In genomic region chr15:71572452-71573053, GRCh38 we compare ENCODE assay signal across 11 cellular contexts.
DNase-seq lines count a peak whose midpoint lies in the region; ATAC-seq and TF ChIP-seq lines count a peak whose summit lies in the region.
"Had no signal": no experiment of that assay in that cellular context is flagged by ENCODE, and none has a peak within 500 bp of the region (broad histone marks: within the 10 kb centered on the region; RNA-seq: fewer than 3 reads in every experiment).

No MANE protein-coding gene starts in this region.

- 50% methylated on average over 3 of the region's 5 CpGs for whole genome bisulfite sequencing in SK-N-SH (ENCODE audit: low lambda C conversion rate)

- POLR2A ChIA-PET in HCT116 (lab: Charles Lee) (no interaction called here), SK-N-SH (lab: Yijun Ruan, JAX) (no interaction called here)

- no peaks in the 10 kb centered on the region for H3K9me3 ChIP-seq in HCT116 (ENCODE audit: control insufficient read depth in 1 of 2, insufficient read depth in 1 of 2, low read depth in 1 of 2, low read length in 2 of 2)
- H3K9me3 ChIP-seq in SK-N-SH = no peaks in the 10 kb centered on the region
- H3K9me3 ChIP-seq in fibroblast of lung (ENCODE audit: control insufficient read depth, insufficient read depth, low read depth, low read length) = no peaks in the 10 kb centered on the region
- H3K9me3 ChIP-seq: thyroid gland had no signal

- peak overlapping the region; percentile 38 for H3K27ac Mint-ChIP-seq in nephron progenitor cell

- RAD21 ChIA-PET in HCT116 (lab: Charles Lee; ENCODE audit: low non-redundant PET in 1 of 2, low total read pairs in 2 of 2, uncharacterized antibody in 2 of 2, unreplicated experiment in 2 of 2) = no interaction called here

- ATAC-seq in HCT116 (peak; percentile 92), GM18867 (IDR thresholded peaks at IDR 0.05; ENCODE audit: unreplicated experiment) (no peak), GM21447 (IDR thresholded peaks at IDR 0.05; ENCODE audit: unreplicated experiment) (no peak)

- H3K9me3 Mint-ChIP-seq in nephron progenitor cell = peaks cover 4% of the 10 kb centered on the region

- H3K27me3 Mint-ChIP-seq in nephron progenitor cell (ENCODE audit: low read depth, poor library complexity) = peaks cover 3% of the 10 kb centered on the region

- H3K27me3 ChIP-seq in HCT116 (ENCODE audit: insufficient read depth, low read length) (no peaks in the 10 kb centered on the region), SK-N-SH (ENCODE audit: insufficient read depth) (no peaks in the 10 kb centered on the region), fibroblast of lung (ENCODE audit: control insufficient read depth, insufficient read depth, low read length) (no peaks in the 10 kb centered on the region)
- H3K27me3 ChIP-seq: thyroid gland had no signal

- H3K27ac ChIP-seq in HCT116 (ENCODE audit: low read depth, low read length) (peak overlapping the region; percentile 2; the same call in 1 of the 2 replicates), SK-N-SH (ENCODE audit: low read depth in 2 of 2, low read length in 1 of 2) (no peak overlapping the region), fibroblast of lung (ENCODE audit: insufficient read depth, low read length) (no peak overlapping the region)
- H3K27ac ChIP-seq: thyroid gland had no signal

- H3K4me2 ChIP-seq in HCT116 (ENCODE audit: low read length) = peak overlapping the region; percentile 31
- H3K4me2 ChIP-seq in SK-N-SH = no peak overlapping the region
- H3K4me2 ChIP-seq in fibroblast of lung (ENCODE audit: extremely low read depth, insufficient read depth, low read length) = no peak overlapping the region

- TF ChIP-seq POLR2A in HCT116 (IDR thresholded peaks at IDR 0.05; ENCODE audit: borderline replicate concordance, extremely low read depth, insufficient read depth, insufficient read length) = no peak

- no peak overlapping the region for H3K4me3 Mint-ChIP-seq in nephron progenitor cell

- peaks cover 32% of the 10 kb centered on the region for H3K4me1 Mint-ChIP-seq in nephron progenitor cell

- peaks cover 6% of the 10 kb centered on the region for H3F3A ChIP-seq in SK-N-SH (replicated peaks; ENCODE audit: insufficient read depth)

- DNase-seq in HCT116 (ENCODE audit: low read depth, low spot score) (peak; percentile 23), SK-N-SH (no peak), fibroblast of lung (ENCODE audit: low read depth in 2 of 2) (peak; percentile 23 to 35), nephron progenitor cell (no peak), KBM-7 (no peak), COLO668 (lab: John Stamatoyannopoulos, UW; ENCODE audit: unreplicated experiment) (no peak)
- DNase-seq: activated T-cell treated with anti-CD3 and anti-CD28 coated beads, Interleukin-2, amount 50 U/mL, for 1 hour; NCI-H1092 treated with DMSO at 0.1 percent for 48 hours; thyroid gland had no signal

- peak in 2 of 3 experiments; percentile 34 to 53; a peak in 4 of 6 replicates for TF ChIP-seq CTCF in HCT116 (IDR thresholded peaks at IDR 0.05 in 2 of 3, conservative IDR thresholded peaks at IDR 0.05 in 1 of 3; ENCODE audit: borderline replicate concordance in 1 of 3, insufficient read depth in 1 of 3, low read depth in 2 of 3, low read length in 2 of 3)
- TF ChIP-seq CTCF in SK-N-SH (IDR thresholded peaks at IDR 0.05) = peak; percentile 17; the same call in 1 of the 2 replicates
- TF ChIP-seq CTCF in fibroblast of lung (conservative IDR thresholded peaks at IDR 0.05 in 1 of 2, IDR thresholded peaks at IDR 0.05 in 1 of 2; ENCODE audit: low read depth in 1 of 2, low read length in 2 of 2) = peak in 1 of 2 donors; percentile 28
- no peak for TF ChIP-seq CTCF in nephron progenitor cell (IDR thresholded peaks at IDR 0.05)

- in situ Hi-C loops in KBM-7 (cut with MboI; ENCODE audit: low pct_unique_long_range_greater_than_20kb, low sequenced_read_pairs) = no loop called here

- H3K36me3 Mint-ChIP-seq in nephron progenitor cell (ENCODE audit: low read depth) = peaks cover 7% of the 10 kb centered on the region

- no peak overlapping the region for H3K9ac ChIP-seq in HCT116 (ENCODE audit: low read length)
- no peak overlapping the region for H3K9ac ChIP-seq in SK-N-SH
- no peak overlapping the region for H3K9ac ChIP-seq in fibroblast of lung (ENCODE audit: insufficient read depth, low read length)

- H3K9me2 ChIP-seq in HCT116 (ENCODE audit: insufficient read depth) = no peaks in the 10 kb centered on the region
- no peaks in the 10 kb centered on the region for H3K9me2 ChIP-seq in SK-N-SH

- CTCF ChIA-PET in HCT116 (lab: Charles Lee) (interaction anchor here (0.9 to 1.2 kb wide), 3 partner anchors 11 to 186 kb away, joined by 3 to 4 read pairs (median 3); no protein-coding TSS in a partner anchor), SK-N-SH (lab: Yijun Ruan, JAX) (interaction anchor here (0.9 to 6.4 kb wide), 9 partner anchors 8 to 211 kb away, joined by 3 to 58 read pairs (median 4); no protein-coding TSS in a partner anchor)

- no peak overlapping the region for H3K4me3 ChIP-seq in HCT116 (replicated peaks in 1 of 2; ENCODE audit: low read depth in 1 of 2, low read length in 2 of 2)
- H3K4me3 ChIP-seq in SK-N-SH (ENCODE audit: low read depth in 2 of 2, low read length in 1 of 2) = no peak overlapping the region
- no peak overlapping the region for H3K4me3 ChIP-seq in fibroblast of lung (replicated peaks in 1 of 4; ENCODE audit: control extremely low read depth in 1 of 4, insufficient read depth in 1 of 4, low read depth in 3 of 4, low read length in 4 of 4)
- H3K4me3 ChIP-seq: thyroid gland had no signal

- no peaks in the 10 kb centered on the region for H3K36me3 ChIP-seq in HCT116 (ENCODE audit: control insufficient read depth in 1 of 2, insufficient read depth in 2 of 2, low read length in 2 of 2)
- no peaks in the 10 kb centered on the region for H3K36me3 ChIP-seq in SK-N-SH (replicated peaks in 1 of 2; ENCODE audit: control insufficient read depth in 1 of 2, insufficient read depth in 2 of 2, low read length in 1 of 2)
- no peaks in the 10 kb centered on the region for H3K36me3 ChIP-seq in fibroblast of lung (ENCODE audit: control insufficient read depth, insufficient read depth, low read length)
- H3K36me3 ChIP-seq: thyroid gland had no signal

- no peak for TF ChIP-seq EP300 in SK-N-SH (IDR thresholded peaks at IDR 0.05; ENCODE audit: borderline replicate concordance in 1 of 2, low read depth in 1 of 2, low read length in 1 of 2)

- H3K4me1 ChIP-seq in HCT116 (ENCODE audit: control insufficient read depth in 1 of 2, insufficient read depth in 2 of 2, low read length in 2 of 2) = peaks cover 10 to 14% of the 10 kb centered on the region in 2 experiments; a peak in 3 of 4 replicates
- H3K4me1 ChIP-seq in SK-N-SH (ENCODE audit: control insufficient read depth in 1 of 2, insufficient read depth in 2 of 2, low read depth in 1 of 2, low read length in 1 of 2) = no peaks in the 10 kb centered on the region
- H3K4me1 ChIP-seq in fibroblast of lung (ENCODE audit: control insufficient read depth, extremely low read depth, insufficient read depth, low read length) = no peaks in the 10 kb centered on the region
- H3K4me1 ChIP-seq: thyroid gland had no signal

- H2AFZ ChIP-seq in HCT116 (ENCODE audit: low read depth, low read length, poor library complexity, severe bottlenecking) (no peak overlapping the region), SK-N-SH (ENCODE audit: low read depth) (no peak overlapping the region), fibroblast of lung (ENCODE audit: low read length) (no peak overlapping the region)

- BruUV-seq in HCT116 (replicated peaks; lab: Mats Ljungman, UMichigan) = no TSS peak

- intact Hi-C loops in HCT116 (cut with micrococcal nuclease) = loop anchor here (5.0 to 10.0 kb wide), 2 partner anchors 188 to 585 kb away; no protein-coding TSS in a partner anchor

- TF ChIP-seq RAD21 in HCT116 (IDR thresholded peaks at IDR 0.05; ENCODE audit: low read depth) (no peak), SK-N-SH (IDR thresholded peaks at IDR 0.05; ENCODE audit: low read length) (no peak)

- H4K20me1 ChIP-seq in HCT116 (ENCODE audit: insufficient read depth) (no peaks in the 10 kb centered on the region), SK-N-SH (ENCODE audit: insufficient read depth) (no peaks in the 10 kb centered on the region; the same call in 1 of the 2 replicates), fibroblast of lung (ENCODE audit: control insufficient read depth, extremely low read depth, insufficient read depth, low read length) (no peaks in the 10 kb centered on the region)

- H3K79me2 ChIP-seq in HCT116 (ENCODE audit: insufficient read depth, low read length) (no peaks in the 10 kb centered on the region), SK-N-SH (ENCODE audit: insufficient read depth) (no peaks in the 10 kb centered on the region), fibroblast of lung (ENCODE audit: control insufficient read depth, insufficient read depth, low read length) (no peaks in the 10 kb centered on the region)

TF ChIP-seq in HCT116, 20 proteins besides CTCF, POLR2A, EP300 and RAD21 (continues in another document):
- no peak for TF ChIP-seq MAX (IDR thresholded peaks at IDR 0.05)
- no peak for TF ChIP-seq EZH2 (IDR thresholded peaks at IDR 0.05)
- no peak for TF ChIP-seq EZH2phosphoT487 (IDR thresholded peaks at IDR 0.05; ENCODE audit: borderline replicate concordance)

TF ChIP-seq in SK-N-SH, 30 proteins besides CTCF, POLR2A, EP300 and RAD21:
- TF ChIP-seq SMC3 (IDR thresholded peaks at IDR 0.05; ENCODE audit: low read depth, low read length) (no peak), NFIC (IDR thresholded peaks at IDR 0.05; ENCODE audit: borderline replicate concordance) (peak; percentile 32; the same call in 1 of the 2 replicates), SIN3A (IDR thresholded peaks at IDR 0.05; ENCODE audit: borderline replicate concordance, low read depth, low read length) (no peak)
- TF ChIP-seq, protein P1, sequence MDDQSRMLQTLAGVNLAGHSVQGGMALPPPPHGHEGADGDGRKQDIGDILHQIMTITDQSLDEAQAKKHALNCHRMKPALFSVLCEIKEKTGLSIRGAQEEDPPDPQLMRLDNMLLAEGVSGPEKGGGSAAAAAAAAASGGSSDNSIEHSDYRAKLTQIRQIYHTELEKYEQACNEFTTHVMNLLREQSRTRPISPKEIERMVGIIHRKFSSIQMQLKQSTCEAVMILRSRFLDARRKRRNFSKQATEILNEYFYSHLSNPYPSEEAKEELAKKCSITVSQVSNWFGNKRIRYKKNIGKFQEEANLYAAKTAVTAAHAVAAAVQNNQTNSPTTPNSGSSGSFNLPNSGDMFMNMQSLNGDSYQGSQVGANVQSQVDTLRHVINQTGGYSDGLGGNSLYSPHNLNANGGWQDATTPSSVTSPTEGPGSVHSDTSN (IDR thresholded peaks at IDR 0.05) = no peak
TF ChIP-seq in SK-N-SH: peak in this region for 1.

Comparison
In these comparisons a context has a peak if more than half of its experiments do, and no peak if none do; other contexts are left out.
1. DNase-seq: peak in HCT116 (single experiment) and fibroblast of lung (2 of 2); none in SK-N-SH (single experiment), nephron progenitor cell (single experiment), KBM-7 (single experiment) and COLO668 (single experiment).
2. Of the 11 proteins assayed by ChIP-seq in both SK-N-SH and HCT116: peak only in SK-N-SH: none; only in HCT116: POLR2AphosphoS5; in both: CTCF; in neither: 9.